In genomic region chr21:43792406-43792805, GRCh38 we compare ENCODE assay signal across 25 cellular contexts. TPM values are rescaled to one million over a fixed set of nuclear protein-coding genes. Genes with fewer than 3 reads are reported as not detected.
DNase-seq lines count a peak whose midpoint lies in the region; ATAC-seq and TF ChIP-seq lines count a peak whose summit lies in the region.
"Had no signal": no experiment of that assay in that cellular context is flagged by ENCODE, and none has a peak within 500 bp of the region (broad histone marks: within the 10 kb centered on the region; RNA-seq: fewer than 3 reads in every experiment).

No MANE protein-coding gene starts in this region.

- no peaks in the 10 kb centered on the region for H3K9me3 ChIP-seq in CD4-positive, CD25-positive, alpha-beta regulatory T cell (ENCODE audit: control insufficient read depth in 2 of 2, low read length in 2 of 2)
- H3K9me3 ChIP-seq: A549, adrenal gland, breast epithelium, esophagus squamous epithelium, gastrocnemius medialis, left ventricle myocardium inferior, MG63, right lobe of liver, transverse colon had no signal

- H3K27me3 Mint-ChIP-seq in activated CD8-positive, alpha-beta T cell treated with anti-CD3 and anti-CD28 coated beads for 36 hours = no peaks in the 10 kb centered on the region
- H3K27me3 Mint-ChIP-seq in activated CD8-positive, alpha-beta T cell treated with anti-CD3 and anti-CD28 coated beads, Interleukin-2, amount 10 ng/mL, durations not matched to agents 7 days and 5 days (ENCODE audit: low read depth) = no peaks in the 10 kb centered on the region
- H3K27me3 Mint-ChIP-seq in CD4-positive, CD25-positive, alpha-beta regulatory T cell = no peaks in the 10 kb centered on the region
- H3K27me3 Mint-ChIP-seq in activated T-helper 2 cell treated with anti-CD3 and anti-CD28 coated beads, Interferon-gamma antibody, Interleukin-2, Interleukin-4, amounts not matched to agents 10 μg/mL and 5 μg/mL and 100 μg/mL, durations not matched to agents 14 hours and 24 hours and 36 hours (ENCODE audit: low read depth) = no peaks in the 10 kb centered on the region
- H3K27me3 Mint-ChIP-seq in nephron (ENCODE audit: low read depth) = no peaks in the 10 kb centered on the region
- H3K27me3 Mint-ChIP-seq: naive thymus-derived CD4-positive, alpha-beta T cell had no signal

- ATAC-seq in activated CD8-positive, alpha-beta T cell treated with anti-CD3 and anti-CD28 coated beads for 36 hours = no peak
- ATAC-seq in activated CD8-positive, alpha-beta T cell treated with anti-CD3 and anti-CD28 coated beads, Interleukin-2, amount 10 ng/mL, durations not matched to agents 7 days and 5 days = no peak
- no peak for ATAC-seq in CD4-positive, CD25-positive, alpha-beta regulatory T cell (ENCODE audit: low read depth in 2 of 2)
- ATAC-seq in HG03520 (IDR thresholded peaks at IDR 0.05; ENCODE audit: unreplicated experiment) (no peak), foreskin keratinocyte (no peak)
- ATAC-seq: A549; gastrocnemius medialis; naive thymus-derived CD4-positive, alpha-beta T cell; right lobe of liver had no signal

- no peaks in the 10 kb centered on the region for H3K9me3 Mint-ChIP-seq in activated CD8-positive, alpha-beta T cell treated with anti-CD3 and anti-CD28 coated beads for 36 hours
- no peaks in the 10 kb centered on the region for H3K9me3 Mint-ChIP-seq in activated CD8-positive, alpha-beta T cell treated with anti-CD3 and anti-CD28 coated beads, Interleukin-2, amount 10 ng/mL, durations not matched to agents 7 days and 5 days (ENCODE audit: insufficient read depth)
- no peaks in the 10 kb centered on the region for H3K9me3 Mint-ChIP-seq in CD4-positive, CD25-positive, alpha-beta regulatory T cell
- no peaks in the 10 kb centered on the region for H3K9me3 Mint-ChIP-seq in activated T-helper 2 cell treated with anti-CD3 and anti-CD28 coated beads, Interferon-gamma antibody, Interleukin-2, Interleukin-4, amounts not matched to agents 10 μg/mL and 5 μg/mL and 100 μg/mL, durations not matched to agents 14 hours and 24 hours and 36 hours
- no peaks in the 10 kb centered on the region for H3K9me3 Mint-ChIP-seq in nephron

- peak overlapping the region; percentile 48 for H3K4me3 Mint-ChIP-seq in activated CD8-positive, alpha-beta T cell treated with anti-CD3 and anti-CD28 coated beads for 36 hours
- H3K4me3 Mint-ChIP-seq in activated CD8-positive, alpha-beta T cell treated with anti-CD3 and anti-CD28 coated beads, Interleukin-2, amount 10 ng/mL, durations not matched to agents 7 days and 5 days = no peak overlapping the region
- peak overlapping the region in 3 of 4 donors; percentile 29 to 96 (median 59) for H3K4me3 Mint-ChIP-seq in CD4-positive, CD25-positive, alpha-beta regulatory T cell
- H3K4me3 Mint-ChIP-seq in activated T-helper 2 cell treated with anti-CD3 and anti-CD28 coated beads, Interferon-gamma antibody, Interleukin-2, Interleukin-4, amounts not matched to agents 10 μg/mL and 5 μg/mL and 100 μg/mL, durations not matched to agents 14 hours and 24 hours and 36 hours (ENCODE audit: low read depth) = no peak overlapping the region
- peak overlapping the region; percentile 65 to 85 (median 72) for H3K4me3 Mint-ChIP-seq in nephron

- H3K27me3 ChIP-seq in CD4-positive, CD25-positive, alpha-beta regulatory T cell (ENCODE audit: control insufficient read depth, insufficient read depth, low read length) = no peaks in the 10 kb centered on the region
- H3K27me3 ChIP-seq in foreskin keratinocyte = no peaks in the 10 kb centered on the region
- H3K27me3 ChIP-seq: adrenal gland, breast epithelium, esophagus squamous epithelium, gastrocnemius medialis, MG63, right lobe of liver, transverse colon had no signal

- H3K27ac ChIP-seq in CD4-positive, CD25-positive, alpha-beta regulatory T cell (ENCODE audit: insufficient read depth, low read length, poor library complexity, severe bottlenecking) = no peak overlapping the region
- H3K27ac ChIP-seq in foreskin keratinocyte = no peak overlapping the region
- H3K27ac ChIP-seq: A549, adrenal gland, breast epithelium, gastrocnemius medialis, left ventricle myocardium inferior, right lobe of liver, transverse colon had no signal

- no peak for DNase-seq in activated CD8-positive, alpha-beta T cell treated with anti-CD3 and anti-CD28 coated beads for 36 hours
- no peak for DNase-seq in activated CD8-positive, alpha-beta T cell treated with anti-CD3 and anti-CD28 coated beads, Interleukin-2, amount 10 ng/mL, durations not matched to agents 7 days and 5 days
- no peak for DNase-seq in CD4-positive, CD25-positive, alpha-beta regulatory T cell
- DNase-seq in activated T-helper 2 cell treated with anti-CD3 and anti-CD28 coated beads, Interferon-gamma antibody, Interleukin-2, Interleukin-4, amounts not matched to agents 10 μg/mL and 5 μg/mL and 100 μg/mL, durations not matched to agents 14 hours and 24 hours and 36 hours (ENCODE audit: low spot score) = no peak
- DNase-seq in NCI-H446 (lab: John Stamatoyannopoulos, UW) (no peak), foreskin keratinocyte (no peak)
- DNase-seq: activated CD4-positive, alpha-beta T cell treated with anti-CD3 and anti-CD28 coated beads, Interleukin-2, amount 50 U/mL, for 4 hours; adrenal gland; effector memory CD4-positive, alpha-beta T cell; esophagus squamous epithelium; gastrocnemius medialis; GDM1; hippocampal formation; left ventricle myocardium inferior; MG63; naive thymus-derived CD4-positive, alpha-beta T cell; NCI-H1417 treated with DMSO at 0.1 percent for 48 hours; NCI-H82; right lobe of liver; RPMI8226; transverse colon had no signal

- CTCF ChIA-PET in activated CD8-positive, alpha-beta T cell treated with anti-CD3 and anti-CD28 coated beads for 36 hours (lab: Charles Lee) = interaction anchor here (1.3 kb wide), 1 partner anchor 147 kb away, joined by 4 read pairs; no protein-coding TSS in a partner anchor
- CTCF ChIA-PET in activated CD8-positive, alpha-beta T cell treated with anti-CD3 and anti-CD28 coated beads, Interleukin-2, amount 10 ng/mL, durations not matched to agents 7 days and 5 days (lab: Charles Lee) = interaction anchor here (1.5 kb wide), 1 partner anchor 18 kb away, joined by 3 read pairs; no protein-coding TSS in a partner anchor

- peaks cover 59% of the 10 kb centered on the region for H3K36me3 Mint-ChIP-seq in activated CD8-positive, alpha-beta T cell treated with anti-CD3 and anti-CD28 coated beads for 36 hours (ENCODE audit: low read depth)
- peaks cover 42% of the 10 kb centered on the region for H3K36me3 Mint-ChIP-seq in activated CD8-positive, alpha-beta T cell treated with anti-CD3 and anti-CD28 coated beads, Interleukin-2, amount 10 ng/mL, durations not matched to agents 7 days and 5 days (ENCODE audit: low read depth)
- peaks cover 29% of the 10 kb centered on the region for H3K36me3 Mint-ChIP-seq in CD4-positive, CD25-positive, alpha-beta regulatory T cell
- peaks cover 67% of the 10 kb centered on the region for H3K36me3 Mint-ChIP-seq in activated T-helper 2 cell treated with anti-CD3 and anti-CD28 coated beads, Interferon-gamma antibody, Interleukin-2, Interleukin-4, amounts not matched to agents 10 μg/mL and 5 μg/mL and 100 μg/mL, durations not matched to agents 14 hours and 24 hours and 36 hours (ENCODE audit: low read depth)
- peaks cover 42% of the 10 kb centered on the region for H3K36me3 Mint-ChIP-seq in nephron (ENCODE audit: low read depth)

- intact Hi-C loops in activated CD8-positive, alpha-beta T cell treated with anti-CD3 and anti-CD28 coated beads for 36 hours (cut with micrococcal nuclease) = no loop called here
- intact Hi-C loops in activated T-helper 2 cell treated with anti-CD3 and anti-CD28 coated beads, Interferon-gamma antibody, Interleukin-2, Interleukin-4, amounts not matched to agents 10 μg/mL and 5 μg/mL and 100 μg/mL, durations not matched to agents 14 hours and 24 hours and 36 hours (cut with micrococcal nuclease) = no loop called here

- H3K4me3 ChIP-seq in CD4-positive, CD25-positive, alpha-beta regulatory T cell (ENCODE audit: low read depth, low read length) = no peak overlapping the region
- H3K4me3 ChIP-seq: A549, adrenal gland, breast epithelium, esophagus squamous epithelium, gastrocnemius medialis, left ventricle myocardium inferior, MG63, right lobe of liver, transverse colon had no signal

- H3K4me1 Mint-ChIP-seq in activated CD8-positive, alpha-beta T cell treated with anti-CD3 and anti-CD28 coated beads for 36 hours (ENCODE audit: low read depth) = peaks cover 23% of the 10 kb centered on the region
- H3K4me1 Mint-ChIP-seq in activated CD8-positive, alpha-beta T cell treated with anti-CD3 and anti-CD28 coated beads, Interleukin-2, amount 10 ng/mL, durations not matched to agents 7 days and 5 days (ENCODE audit: low read depth) = peaks cover 22% of the 10 kb centered on the region
- H3K4me1 Mint-ChIP-seq in CD4-positive, CD25-positive, alpha-beta regulatory T cell = peaks cover 0 to 25% (median 10%) of the 10 kb centered on the region in 4 donors
- H3K4me1 Mint-ChIP-seq in activated T-helper 2 cell treated with anti-CD3 and anti-CD28 coated beads, Interferon-gamma antibody, Interleukin-2, Interleukin-4, amounts not matched to agents 10 μg/mL and 5 μg/mL and 100 μg/mL, durations not matched to agents 14 hours and 24 hours and 36 hours (ENCODE audit: low read depth) = peaks cover 20% of the 10 kb centered on the region
- peaks cover 16% of the 10 kb centered on the region for H3K4me1 Mint-ChIP-seq in nephron

- no peak for TF ChIP-seq CTCF in activated CD8-positive, alpha-beta T cell treated with anti-CD3 and anti-CD28 coated beads for 36 hours (IDR thresholded peaks at IDR 0.05)
- TF ChIP-seq CTCF in nephron (IDR thresholded peaks at IDR 0.05; ENCODE audit: unreplicated experiment in 3 of 3) (no peak), foreskin keratinocyte (conservative IDR thresholded peaks at IDR 0.05) (no peak)

- POLR2A ChIA-PET in activated CD8-positive, alpha-beta T cell treated with anti-CD3 and anti-CD28 coated beads for 36 hours (lab: Charles Lee) = interaction anchor here (0.9 to 2.2 kb wide), 4 partner anchors 9 to 19 kb away, joined by 3 to 5 read pairs (median 4); no protein-coding TSS in a partner anchor
- POLR2A ChIA-PET in activated CD8-positive, alpha-beta T cell treated with anti-CD3 and anti-CD28 coated beads, Interleukin-2, amount 10 ng/mL, durations not matched to agents 7 days and 5 days (lab: Charles Lee) = no interaction called here

- peaks cover 51% of the 10 kb centered on the region for H3K36me3 ChIP-seq in CD4-positive, CD25-positive, alpha-beta regulatory T cell (ENCODE audit: control insufficient read depth, insufficient read depth, low read length)

- peaks cover 21% of the 10 kb centered on the region for H3K4me1 ChIP-seq in CD4-positive, CD25-positive, alpha-beta regulatory T cell (ENCODE audit: control insufficient read depth, insufficient read depth, low read length, poor library complexity, severe bottlenecking)
- no peaks in the 10 kb centered on the region for H3K4me1 ChIP-seq in foreskin keratinocyte

- H3K27ac Mint-ChIP-seq in activated CD8-positive, alpha-beta T cell treated with anti-CD3 and anti-CD28 coated beads for 36 hours = peak overlapping the region; percentile 37
- no peak overlapping the region for H3K27ac Mint-ChIP-seq in activated CD8-positive, alpha-beta T cell treated with anti-CD3 and anti-CD28 coated beads, Interleukin-2, amount 10 ng/mL, durations not matched to agents 7 days and 5 days
- H3K27ac Mint-ChIP-seq in CD4-positive, CD25-positive, alpha-beta regulatory T cell = peak overlapping the region in 1 of 3 donors; percentile 23
- peak overlapping the region; percentile 43 for H3K27ac Mint-ChIP-seq in activated T-helper 2 cell treated with anti-CD3 and anti-CD28 coated beads, Interferon-gamma antibody, Interleukin-2, Interleukin-4, amounts not matched to agents 10 μg/mL and 5 μg/mL and 100 μg/mL, durations not matched to agents 14 hours and 24 hours and 36 hours
- no peak overlapping the region for H3K27ac Mint-ChIP-seq in nephron

RNA-seq across cellular contexts. Expression of gene RRP1, which starts 3.0 kb away (rescaled TPM):
- total RNA-seq in activated CD8-positive, alpha-beta T cell treated with anti-CD3 and anti-CD28 coated beads for 36 hours = 10 to 100 TPM; 61.1 to 62.9 TPM
- 10 to 100 TPM; 32.8 to 34.4 TPM for total RNA-seq in activated CD8-positive, alpha-beta T cell treated with anti-CD3 and anti-CD28 coated beads, Interleukin-2, amount 10 ng/mL, durations not matched to agents 7 days and 5 days
- 24.1 TPM for total RNA-seq in CD4-positive, CD25-positive, alpha-beta regulatory T cell
- polyA plus RNA-seq in CD4-positive, CD25-positive, alpha-beta regulatory T cell = 10 to 100 TPM; 12.1 to 17.3 (median 14.2) TPM
- total RNA-seq in activated T-helper 2 cell treated with anti-CD3 and anti-CD28 coated beads, Interferon-gamma antibody, Interleukin-2, Interleukin-4, amounts not matched to agents 10 μg/mL and 5 μg/mL and 100 μg/mL, durations not matched to agents 14 hours and 24 hours and 36 hours = 67.1 and 71.7 TPM in 2 replicates
- total RNA-seq in foreskin keratinocyte = 26.5 and 28.0 TPM in 2 replicates
- polyA plus RNA-seq in foreskin keratinocyte = 31.8 and 37.0 TPM in 2 replicates

RNA-seq across cellular contexts. Expression of gene CSTB, which starts 16.3 kb away (rescaled TPM):
- 10 to 100 TPM; 18.6 to 20.7 TPM for total RNA-seq in activated CD8-positive, alpha-beta T cell treated with anti-CD3 and anti-CD28 coated beads for 36 hours
- 10 to 100 TPM; 50.2 to 54.4 TPM for total RNA-seq in activated CD8-positive, alpha-beta T cell treated with anti-CD3 and anti-CD28 coated beads, Interleukin-2, amount 10 ng/mL, durations not matched to agents 7 days and 5 days
- 24.5 TPM for total RNA-seq in CD4-positive, CD25-positive, alpha-beta regulatory T cell
- polyA plus RNA-seq in CD4-positive, CD25-positive, alpha-beta regulatory T cell = 100 to 1,000 TPM in 2 of 4 donors, 10 to 100 TPM in 2; 83.8 to 138 (median 93.9) TPM
- total RNA-seq in activated T-helper 2 cell treated with anti-CD3 and anti-CD28 coated beads, Interferon-gamma antibody, Interleukin-2, Interleukin-4, amounts not matched to agents 10 μg/mL and 5 μg/mL and 100 μg/mL, durations not matched to agents 14 hours and 24 hours and 36 hours = 55.8 TPM in 2 replicates
- total RNA-seq in foreskin keratinocyte = 49.5 and 63.0 TPM in 2 replicates
- 123 and 183 TPM in 2 replicates for polyA plus RNA-seq in foreskin keratinocyte

Comparison
In these comparisons a context has a peak if more than half of its experiments do, and no peak if none do; other contexts are left out.
1. H3K27ac Mint-ChIP-seq: peak in activated CD8-positive, alpha-beta T cell treated with anti-CD3 and anti-CD28 coated beads for 36 hours (single experiment) and activated T-helper 2 cell treated with anti-CD3 and anti-CD28 coated beads, Interferon-gamma antibody, Interleukin-2, Interleukin-4, amounts not matched to agents 10 μg/mL and 5 μg/mL and 100 μg/mL, durations not matched to agents 14 hours and 24 hours and 36 hours (single experiment); none in activated CD8-positive, alpha-beta T cell treated with anti-CD3 and anti-CD28 coated beads, Interleukin-2, amount 10 ng/mL, durations not matched to agents 7 days and 5 days (single experiment) and nephron (0 of 3).
2. H3K4me3 Mint-ChIP-seq: peak in activated CD8-positive, alpha-beta T cell treated with anti-CD3 and anti-CD28 coated beads for 36 hours (single experiment), CD4-positive, CD25-positive, alpha-beta regulatory T cell (3 of 4) and nephron (3 of 3); none in activated CD8-positive, alpha-beta T cell treated with anti-CD3 and anti-CD28 coated beads, Interleukin-2, amount 10 ng/mL, durations not matched to agents 7 days and 5 days (single experiment) and activated T-helper 2 cell treated with anti-CD3 and anti-CD28 coated beads, Interferon-gamma antibody, Interleukin-2, Interleukin-4, amounts not matched to agents 10 μg/mL and 5 μg/mL and 100 μg/mL, durations not matched to agents 14 hours and 24 hours and 36 hours (single experiment).